ENCODE assay signal across 6 cellular contexts in the genomic region with DNA sequence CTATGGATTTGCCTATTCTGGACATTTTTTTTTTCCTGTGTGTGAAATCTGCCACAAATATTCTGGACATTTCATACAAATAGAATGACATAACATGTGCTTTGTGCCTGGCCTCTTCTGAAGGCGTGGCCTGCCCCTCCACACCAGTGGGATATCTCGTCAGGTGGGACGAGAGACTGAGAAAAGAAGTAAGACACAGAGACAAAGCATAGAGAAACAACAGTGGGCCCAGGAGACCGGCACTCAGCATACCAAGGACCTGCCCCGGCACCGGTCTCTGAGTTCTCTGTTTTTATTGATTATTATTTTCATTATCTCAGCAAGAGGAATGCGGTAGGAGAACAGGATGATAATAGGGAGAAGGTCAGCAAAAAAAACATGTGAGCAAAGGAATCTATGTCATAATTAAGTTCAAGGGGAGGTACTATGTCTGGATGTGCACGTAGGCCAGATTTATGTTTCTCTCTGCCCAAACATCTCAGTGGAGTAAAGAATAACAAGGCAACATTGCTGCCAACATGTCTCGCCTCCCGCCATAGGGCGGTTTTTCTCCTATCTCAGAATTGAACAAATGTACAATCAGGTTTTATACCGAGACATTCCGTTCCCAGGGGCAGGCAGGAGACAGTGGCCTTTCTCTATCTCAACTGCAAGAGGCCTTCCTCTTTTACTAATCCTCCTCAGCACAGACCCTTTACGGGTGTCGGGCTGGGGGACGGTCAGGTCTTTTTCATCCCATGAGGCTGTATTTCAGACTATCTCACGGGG. TPM values are rescaled to one million over a fixed set of nuclear protein-coding genes. Genes with fewer than 3 reads are reported as not detected.
"Had no signal": no experiment of that assay in that cellular context is flagged by ENCODE, and none has a peak within 500 bp of the region (broad histone marks: within the 10 kb centered on the region; RNA-seq: fewer than 3 reads in every experiment).

No MANE protein-coding gene starts in this region.

RNA-seq across cellular contexts. Expression of a gene that starts 48.5 kb away (rescaled TPM):
- total RNA-seq: LHCN-M2, MCF 10A, NCI-H460, PC-9, RPMI7951, SK-MEL-5 had no signal
